Comparison of ENCODE assay signal across 1 cellular context in the genomic region with DNA sequence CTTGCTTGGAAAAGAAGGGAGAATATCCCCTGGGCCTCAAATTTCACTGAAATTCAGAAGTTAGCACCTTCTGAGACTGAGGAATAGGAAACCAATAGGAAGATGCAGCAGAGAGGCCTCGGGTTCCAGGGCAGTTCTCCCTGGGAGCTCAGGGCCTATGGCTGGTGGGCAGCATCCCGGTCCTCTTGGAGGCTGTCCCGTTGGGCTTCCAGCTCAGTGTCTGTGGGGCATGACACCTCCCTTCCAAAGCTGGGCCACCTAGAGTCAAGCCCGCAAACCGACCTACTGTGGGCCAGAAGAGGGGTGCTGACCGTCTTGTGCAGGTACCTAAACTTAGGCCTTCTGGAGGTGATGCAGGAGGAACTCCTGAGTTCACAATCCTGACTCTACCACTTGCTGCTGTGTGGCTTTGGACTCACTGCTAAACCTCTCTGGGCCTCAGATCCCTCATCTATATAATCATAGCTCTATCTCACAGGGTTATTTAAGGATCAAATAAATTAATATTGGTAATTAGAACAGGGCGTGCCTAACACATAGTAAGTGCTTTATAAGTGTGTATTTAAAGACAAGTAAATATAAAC.
TF ChIP-seq lines count a peak whose summit lies in the region.

No MANE protein-coding gene starts in this region.

TF ChIP-seq in K562, 482 proteins besides CTCF, POLR2A, EP300 and RAD21:
- TF ChIP-seq KAT7 (CRISPR knock-in tag; IDR thresholded peaks at IDR 0.05; ENCODE audit: borderline replicate concordance), result no peak
- no peak for TF ChIP-seq E2F3 (CRISPR knock-in tag; IDR thresholded peaks at IDR 0.05)
- TF ChIP-seq, protein P1, sequence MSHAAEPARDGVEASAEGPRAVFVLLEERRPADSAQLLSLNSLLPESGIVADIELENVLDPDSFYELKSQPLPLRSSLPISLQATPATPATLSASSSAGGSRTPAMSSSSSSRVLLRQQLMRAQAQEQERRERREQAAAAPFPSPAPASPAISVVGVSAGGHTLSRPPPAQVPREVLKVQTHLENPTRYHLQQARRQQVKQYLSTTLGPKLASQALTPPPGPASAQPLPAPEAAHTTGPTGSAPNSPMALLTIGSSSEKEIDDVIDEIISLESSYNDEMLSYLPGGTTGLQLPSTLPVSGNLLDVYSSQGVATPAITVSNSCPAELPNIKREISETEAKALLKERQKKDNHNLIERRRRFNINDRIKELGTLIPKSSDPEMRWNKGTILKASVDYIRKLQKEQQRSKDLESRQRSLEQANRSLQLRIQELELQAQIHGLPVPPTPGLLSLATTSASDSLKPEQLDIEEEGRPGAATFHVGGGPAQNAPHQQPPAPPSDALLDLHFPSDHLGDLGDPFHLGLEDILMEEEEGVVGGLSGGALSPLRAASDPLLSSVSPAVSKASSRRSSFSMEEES (CRISPR knock-in tag; IDR thresholded peaks at IDR 0.05), result no peak
- TF ChIP-seq RFX1 (IDR thresholded peaks at IDR 0.05), result no peak
- TF ChIP-seq, protein P2, sequence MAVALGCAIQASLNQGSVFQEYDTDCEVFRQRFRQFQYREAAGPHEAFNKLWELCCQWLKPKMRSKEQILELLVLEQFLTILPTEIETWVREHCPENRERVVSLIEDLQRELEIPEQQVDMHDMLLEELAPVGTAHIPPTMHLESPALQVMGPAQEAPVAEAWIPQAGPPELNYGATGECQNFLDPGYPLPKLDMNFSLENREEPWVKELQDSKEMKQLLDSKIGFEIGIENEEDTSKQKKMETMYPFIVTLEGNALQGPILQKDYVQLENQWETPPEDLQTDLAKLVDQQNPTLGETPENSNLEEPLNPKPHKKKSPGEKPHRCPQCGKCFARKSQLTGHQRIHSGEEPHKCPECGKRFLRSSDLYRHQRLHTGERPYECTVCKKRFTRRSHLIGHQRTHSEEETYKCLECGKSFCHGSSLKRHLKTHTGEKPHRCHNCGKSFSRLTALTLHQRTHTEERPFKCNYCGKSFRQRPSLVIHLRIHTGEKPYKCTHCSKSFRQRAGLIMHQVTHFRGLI (CRISPR knock-in tag; IDR thresholded peaks at IDR 0.05), result no peak
- no peak for TF ChIP-seq MAFG (tag; conservative IDR thresholded peaks at IDR 0.05)
- no peak for TF ChIP-seq ZNF778 (CRISPR knock-in tag; IDR thresholded peaks at IDR 0.05)
- TF ChIP-seq WHSC1 (IDR thresholded peaks at IDR 0.05; ENCODE audit: low read length), result no peak
- peak; percentile 40 for TF ChIP-seq RBM25 (IDR thresholded peaks at IDR 0.05; ENCODE audit: low read depth, low read length, severe bottlenecking)
- TF ChIP-seq ZFP36 (IDR thresholded peaks at IDR 0.05; ENCODE audit: low read depth, low read length, partially characterized antibody), result peak; percentile 58
